In the genomic region with DNA sequence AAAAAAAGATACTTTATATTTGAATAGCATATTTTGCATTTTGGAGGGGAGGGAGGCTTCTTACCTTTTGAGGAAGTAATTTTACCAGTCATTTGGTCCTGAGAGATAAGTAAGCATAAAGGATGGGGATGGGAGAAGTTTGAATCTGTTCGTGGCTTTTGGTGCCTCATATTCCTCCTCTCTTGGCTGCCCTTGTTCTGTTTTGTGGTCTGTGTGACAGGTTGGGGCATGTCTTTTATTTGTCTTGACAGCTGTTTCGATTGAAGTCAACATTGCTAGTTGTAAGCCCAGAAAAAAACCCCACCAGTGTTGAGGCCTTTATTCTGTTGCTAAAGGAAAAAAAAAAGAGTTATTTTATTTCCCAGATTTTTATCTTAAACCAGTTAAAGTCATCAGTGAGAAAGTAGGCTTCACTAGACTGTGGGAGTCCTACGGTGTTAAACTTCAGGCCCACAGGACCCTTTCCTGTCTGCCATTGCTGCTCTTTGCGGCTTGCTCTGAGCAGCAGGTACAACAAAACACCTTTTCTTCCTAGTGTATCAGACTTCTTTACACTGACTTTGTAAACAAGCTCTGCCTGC, we compare ENCODE assay signal across 8 cellular contexts. TPM values are rescaled to one million over a fixed set of nuclear protein-coding genes. Genes with fewer than 3 reads are reported as not detected.
DNase-seq lines count a peak whose midpoint lies in the region; ATAC-seq and TF ChIP-seq lines count a peak whose summit lies in the region.

No MANE protein-coding gene starts in this region.

- POLR2A ChIA-PET in GM10248 (lab: Yijun Ruan, JAX): interaction anchor here (0.7 to 1.1 kb wide), 2 partner anchors 35 to 292 kb away, joined by 4 to 7 read pairs; a partner anchor contains a TSS
- POLR2A ChIA-PET in activated CD8-positive, alpha-beta T cell treated with anti-CD3 and anti-CD28 coated beads, Interleukin-2, amount 10 ng/mL, durations not matched to agents 7 days and 5 days (lab: Charles Lee): interaction anchor here (0.6 to 2.4 kb wide), 8 partner anchors 8 to 71 kb away, joined by 3 to 6 read pairs (median 3); a partner anchor contains a TSS

- peak; percentile 64 for DNase-seq in GM10248 (ENCODE audit: extremely low spot score)
- DNase-seq in NCI-H146 treated with DMSO at 0.1 percent for 48 hours (lab: John Stamatoyannopoulos, UW; ENCODE audit: unreplicated experiment): peak; percentile 44
- DNase-seq in activated CD8-positive, alpha-beta T cell treated with anti-CD3 and anti-CD28 coated beads, Interleukin-2, amount 10 ng/mL, durations not matched to agents 7 days and 5 days: peak; percentile 67
- no peak for DNase-seq in naive B cell
- no peak for DNase-seq in anterior cingulate cortex (lab: John Stamatoyannopoulos, UW)
- no peak for DNase-seq in kidney tubule cell (ENCODE audit: low spot score)

- H3K36me3 Mint-ChIP-seq in activated CD8-positive, alpha-beta T cell treated with anti-CD3 and anti-CD28 coated beads, Interleukin-2, amount 10 ng/mL, durations not matched to agents 7 days and 5 days (ENCODE audit: low read depth): peaks cover 58% of the 10 kb centered on the region
- H3K36me3 Mint-ChIP-seq in naive B cell: peaks cover 5 to 7% of the 10 kb centered on the region in 2 donors

- H3K27ac Mint-ChIP-seq in activated CD8-positive, alpha-beta T cell treated with anti-CD3 and anti-CD28 coated beads, Interleukin-2, amount 10 ng/mL, durations not matched to agents 7 days and 5 days: peak overlapping the region; percentile 89
- H3K27ac Mint-ChIP-seq in naive B cell: peak overlapping the region; percentile 4 to 91 (median 72)

- CTCF ChIA-PET in GM10248 (lab: Yijun Ruan, JAX): interaction anchor here (1.1 to 13.4 kb wide), 6 partner anchors 9 to 24 kb away, joined by 3 to 153 read pairs (median 4); a partner anchor contains a TSS
- CTCF ChIA-PET in activated CD8-positive, alpha-beta T cell treated with anti-CD3 and anti-CD28 coated beads, Interleukin-2, amount 10 ng/mL, durations not matched to agents 7 days and 5 days (lab: Charles Lee): interaction anchor here (1.1 to 7.9 kb wide), 7 partner anchors 9 to 53 kb away, joined by 3 to 118 read pairs (median 6); a partner anchor contains a TSS

- no peak for TF ChIP-seq CTCF in GM10248 (IDR thresholded peaks at IDR 0.05; ENCODE audit: control extremely low read depth, extremely low read depth, low read depth, missing control alignments)

- H3K9me3 Mint-ChIP-seq in activated CD8-positive, alpha-beta T cell treated with anti-CD3 and anti-CD28 coated beads, Interleukin-2, amount 10 ng/mL, durations not matched to agents 7 days and 5 days (ENCODE audit: insufficient read depth): no peaks in the 10 kb centered on the region
- no peaks in the 10 kb centered on the region for H3K9me3 Mint-ChIP-seq in naive B cell

- ATAC-seq in GM21529 (IDR thresholded peaks at IDR 0.05; ENCODE audit: unreplicated experiment): peak; percentile 58
- ATAC-seq in activated CD8-positive, alpha-beta T cell treated with anti-CD3 and anti-CD28 coated beads, Interleukin-2, amount 10 ng/mL, durations not matched to agents 7 days and 5 days: peak; percentile 82
- ATAC-seq in naive B cell (ENCODE audit: low read depth in 2 of 2): peak; percentile 72 to 81
- ATAC-seq in HG03025 (IDR thresholded peaks at IDR 0.05; ENCODE audit: low FRiP score, unreplicated experiment): no peak

- no peaks in the 10 kb centered on the region for H3K27me3 Mint-ChIP-seq in activated CD8-positive, alpha-beta T cell treated with anti-CD3 and anti-CD28 coated beads, Interleukin-2, amount 10 ng/mL, durations not matched to agents 7 days and 5 days (ENCODE audit: low read depth)
- H3K27me3 Mint-ChIP-seq in naive B cell: no peaks in the 10 kb centered on the region

- H3K4me1 Mint-ChIP-seq in activated CD8-positive, alpha-beta T cell treated with anti-CD3 and anti-CD28 coated beads, Interleukin-2, amount 10 ng/mL, durations not matched to agents 7 days and 5 days (ENCODE audit: low read depth): peaks cover 72% of the 10 kb centered on the region
- H3K4me1 Mint-ChIP-seq in naive B cell: peaks cover 33 to 63% (median 48%) of the 10 kb centered on the region in 3 donors

- H3K4me3 Mint-ChIP-seq in activated CD8-positive, alpha-beta T cell treated with anti-CD3 and anti-CD28 coated beads, Interleukin-2, amount 10 ng/mL, durations not matched to agents 7 days and 5 days: peak overlapping the region; percentile 65
- H3K4me3 Mint-ChIP-seq in naive B cell: peak overlapping the region in 7 of 8 donors; percentile 37 to 73 (median 54)

RNA-seq across cellular contexts. Expression of a gene that starts 11.4 kb away (rescaled TPM):
- total RNA-seq in activated CD8-positive, alpha-beta T cell treated with anti-CD3 and anti-CD28 coated beads, Interleukin-2, amount 10 ng/mL, durations not matched to agents 7 days and 5 days: 10 to 100 TPM; 84.1 to 85.0 TPM
- polyA plus RNA-seq in naive B cell (ENCODE audit: low read depth in 6 of 6): 10 to 100 TPM in 5 of 6 donors, 1 to 10 TPM in 1; 6.5 to 16.4 (median 13.5) TPM

RNA-seq across cellular contexts. Expression of a gene that starts 30.5 kb away (rescaled TPM):
- 1 to 10 TPM; 8.6 to 9.4 TPM for total RNA-seq in activated CD8-positive, alpha-beta T cell treated with anti-CD3 and anti-CD28 coated beads, Interleukin-2, amount 10 ng/mL, durations not matched to agents 7 days and 5 days
- 1 to 10 TPM in 5 of 6 donors, not detected in 1; 4.3 to 9.8 (median 5.8) TPM for polyA plus RNA-seq in naive B cell (ENCODE audit: low read depth in 6 of 6)

RNA-seq across cellular contexts. Expression of a gene that starts 35.0 kb away (rescaled TPM):
- 10 to 100 TPM; 26.3 to 30.7 TPM for total RNA-seq in activated CD8-positive, alpha-beta T cell treated with anti-CD3 and anti-CD28 coated beads, Interleukin-2, amount 10 ng/mL, durations not matched to agents 7 days and 5 days
- 10 to 100 TPM; 14.0 to 26.1 (median 17.7) TPM for polyA plus RNA-seq in naive B cell (ENCODE audit: low read depth in 6 of 6)

RNA-seq across cellular contexts. Expression of a gene that starts 35.1 kb away (rescaled TPM):
- total RNA-seq in activated CD8-positive, alpha-beta T cell treated with anti-CD3 and anti-CD28 coated beads, Interleukin-2, amount 10 ng/mL, durations not matched to agents 7 days and 5 days: 10 to 100 TPM; 70.4 to 73.2 TPM
- polyA plus RNA-seq in naive B cell (ENCODE audit: low read depth in 6 of 6): 10 to 100 TPM; 14.8 to 34.8 (median 23.1) TPM

RNA-seq across cellular contexts. Expression of a gene that starts 39.8 kb away (rescaled TPM):
- under 1 TPM in 1 of 2 experiments, not detected in 1; 0.18 TPM for total RNA-seq in activated CD8-positive, alpha-beta T cell treated with anti-CD3 and anti-CD28 coated beads, Interleukin-2, amount 10 ng/mL, durations not matched to agents 7 days and 5 days
- polyA plus RNA-seq in naive B cell (ENCODE audit: low read depth in 6 of 6): 1 to 10 TPM in 2 of 6 donors, under 1 TPM in 3, not detected in 1; 0.32 to 2.8 (median 0.87) TPM

Comparison
In these comparisons a context has a peak if more than half of its experiments do, and no peak if none do; other contexts are left out.
1. DNase-seq: peak in GM10248 (single experiment), NCI-H146 treated with DMSO at 0.1 percent for 48 hours (single experiment) and activated CD8-positive, alpha-beta T cell treated with anti-CD3 and anti-CD28 coated beads, Interleukin-2, amount 10 ng/mL, durations not matched to agents 7 days and 5 days (single experiment); none in naive B cell (single experiment), anterior cingulate cortex (0 of 58) and kidney tubule cell (single experiment).